Comparison of ENCODE assay signal across 24 cellular contexts in genomic region chrX:17031827-17032226, GRCh38.
DNase-seq lines count a peak whose midpoint lies in the region; ATAC-seq and TF ChIP-seq lines count a peak whose summit lies in the region.
"Had no signal": no experiment of that assay in that cellular context is flagged by ENCODE, and none has a peak within 500 bp of the region (broad histone marks: within the 10 kb centered on the region; RNA-seq: fewer than 3 reads in every experiment).

No MANE protein-coding gene starts in this region.

- H3K27me3 ChIP-seq in RWPE2 (ENCODE audit: insufficient read depth, poor library complexity, severe bottlenecking) (no peaks in the 10 kb centered on the region), muscle layer of duodenum (ENCODE audit: low read depth, low read length) (no peaks in the 10 kb centered on the region)
- H3K27me3 ChIP-seq: hepatocyte, right lobe of liver had no signal

- H3K4me1 ChIP-seq in RWPE2 (ENCODE audit: insufficient read depth, poor library complexity, severe bottlenecking): peaks cover 10% of the 10 kb centered on the region
- peaks cover 0 to 13% of the 10 kb centered on the region in 2 donors for H3K4me1 ChIP-seq in muscle layer of duodenum (ENCODE audit: control insufficient read depth in 1 of 2, insufficient read depth in 2 of 2, low read length in 2 of 2)
- H3K4me1 ChIP-seq: right lobe of liver had no signal

- H3K4me3 ChIP-seq in RWPE2 (ENCODE audit: severe bottlenecking) (no peak overlapping the region), coronary artery (no peak overlapping the region), muscle layer of duodenum (ENCODE audit: low read depth in 1 of 2, low read length in 2 of 2) (no peak overlapping the region)
- H3K4me3 ChIP-seq: hepatocyte, K562, right lobe of liver had no signal

- H3K9me3 ChIP-seq in RWPE2 (ENCODE audit: severe bottlenecking): no peaks in the 10 kb centered on the region
- no peaks in the 10 kb centered on the region for H3K9me3 ChIP-seq in muscle layer of duodenum (ENCODE audit: control insufficient read depth in 1 of 2, low read length in 2 of 2)
- H3K9me3 ChIP-seq: right lobe of liver had no signal

- H3K36me3 ChIP-seq in RWPE2 (ENCODE audit: low read depth) (no peaks in the 10 kb centered on the region), muscle layer of duodenum (ENCODE audit: control insufficient read depth in 1 of 2, insufficient read depth in 2 of 2, low read length in 2 of 2) (no peaks in the 10 kb centered on the region)
- H3K36me3 ChIP-seq: right lobe of liver had no signal

- ATAC-seq in RWPE2 (ENCODE audit: low read depth) (peak; percentile 23; the same call in 1 of the 3 replicates), GM19397 (IDR thresholded peaks at IDR 0.05; ENCODE audit: unreplicated experiment) (no peak), GM18858 (IDR thresholded peaks at IDR 0.05; ENCODE audit: unreplicated experiment) (no peak)
- ATAC-seq: K562, right lobe of liver had no signal

- H3K27ac ChIP-seq in RWPE2 (ENCODE audit: poor library complexity, severe bottlenecking) (peak overlapping the region; percentile 55), coronary artery (peak overlapping the region; percentile 67 to 70), muscle layer of duodenum (ENCODE audit: low read length) (peak overlapping the region; percentile 5), temporal lobe (ENCODE audit: low read depth, low read length) (peak overlapping the region; percentile 28)
- H3K27ac ChIP-seq: hepatocyte, right lobe of liver had no signal

- no peak for DNase-seq in RWPE2 (ENCODE audit: low spot score)
- no peak for DNase-seq in coronary artery (ENCODE audit: low spot score)
- no peak for DNase-seq in NCI-H526 treated with DMSO at 0.1 percent for 48 hours (lab: John Stamatoyannopoulos, UW)
- no peak for DNase-seq in hepatic stellate cell (ENCODE audit: low spot score)
- DNase-seq: activated CD4-positive, alpha-beta T cell treated with anti-CD3 and anti-CD28 coated beads, Interleukin-2, amount 50 U/mL, for 1 hour; activated CD4-positive, CD25-positive, alpha-beta regulatory T cell; activated gamma-delta T cell; activated naive CD8-positive, alpha-beta T cell treated with anti-CD3 and anti-CD28 coated beads for 36 hours; activated T-cell treated with anti-CD3 and anti-CD28 coated beads, Interleukin-2, amount 50 U/mL, for 1 hour; CD4-positive, alpha-beta memory T cell; left cardiac atrium; NCI-H1092; NCI-H1694; NCI-H446; posterior cingulate gyrus; right lobe of liver; stimulated activated CD4-positive, alpha-beta T cell treated with anti-CD3 and anti-CD28 coated beads, Interleukin-12 subunit alpha, Interleukin-12 subunit beta, amount 100 ng/mL, for 4 hours; stimulated activated CD4-positive, alpha-beta T cell treated with anti-CD3 and anti-CD28 coated beads, Interleukin-4, amount 100 ng/mL, for 1 hour had no signal

- TF ChIP-seq CTCF in RWPE2 (IDR thresholded peaks at IDR 0.05; ENCODE audit: poor library complexity, severe bottlenecking) (no peak), coronary artery (IDR thresholded peaks at IDR 0.05) (no peak)

Comparison
In these comparisons a context has a peak if more than half of its experiments do, and no peak if none do; other contexts are left out.
1. H3K27ac ChIP-seq: peak in every context shown above with its lines; median percentile 68 in coronary artery; 55 in RWPE2; 28 in temporal lobe; 5 in muscle layer of duodenum.